ENCODE assay signal across 9 cellular contexts in genomic region chr16:4664538-4665418, GRCh38. TPM values are rescaled to one million over a fixed set of nuclear protein-coding genes. Genes with fewer than 3 reads are reported as not detected.
A peak's percentile ranks its signal among the peaks of the same experiment; 100 is the strongest.
DNase-seq lines count a peak whose midpoint lies in the region; ATAC-seq lines count a peak whose summit lies in the region.
"Had no signal": no experiment of that assay in that cellular context is flagged by ENCODE, and none has a peak within 500 bp of the region (broad histone marks: within the 10 kb centered on the region; RNA-seq: fewer than 3 reads in every experiment).

No MANE protein-coding gene starts in this region.

- H3K4me3 Mint-ChIP-seq in activated naive CD8-positive, alpha-beta T cell treated with anti-CD3 and anti-CD28 coated beads for 36 hours, result peak overlapping the region; percentile 67
- H3K4me3 Mint-ChIP-seq in naive thymus-derived CD8-positive, alpha-beta T cell, result peak overlapping the region; percentile 65 to 87 (median 79)

- no peaks in the 10 kb centered on the region for H3K9me3 Mint-ChIP-seq in activated naive CD8-positive, alpha-beta T cell treated with anti-CD3 and anti-CD28 coated beads for 36 hours
- H3K9me3 Mint-ChIP-seq in naive thymus-derived CD8-positive, alpha-beta T cell, result no peaks in the 10 kb centered on the region

- peaks cover 45% of the 10 kb centered on the region for H3K4me1 Mint-ChIP-seq in activated naive CD8-positive, alpha-beta T cell treated with anti-CD3 and anti-CD28 coated beads for 36 hours
- H3K4me1 Mint-ChIP-seq in naive thymus-derived CD8-positive, alpha-beta T cell, result peaks cover 19 to 75% (median 58%) of the 10 kb centered on the region in 4 donors

- H3K27me3 Mint-ChIP-seq in activated naive CD8-positive, alpha-beta T cell treated with anti-CD3 and anti-CD28 coated beads for 36 hours, result no peaks in the 10 kb centered on the region
- no peaks in the 10 kb centered on the region for H3K27me3 Mint-ChIP-seq in naive thymus-derived CD8-positive, alpha-beta T cell

- peaks cover 20% of the 10 kb centered on the region for H3K36me3 Mint-ChIP-seq in activated naive CD8-positive, alpha-beta T cell treated with anti-CD3 and anti-CD28 coated beads for 36 hours
- H3K36me3 Mint-ChIP-seq in naive thymus-derived CD8-positive, alpha-beta T cell, result peaks cover 0 to 12% (median 0%) of the 10 kb centered on the region in 3 donors

- peak overlapping the region; percentile 88 for H3K27ac Mint-ChIP-seq in activated naive CD8-positive, alpha-beta T cell treated with anti-CD3 and anti-CD28 coated beads for 36 hours
- H3K27ac Mint-ChIP-seq in naive thymus-derived CD8-positive, alpha-beta T cell, result peak overlapping the region; percentile 90 to 99 (median 97)

- peak; percentile 67 to 71 for ATAC-seq in naive thymus-derived CD8-positive, alpha-beta T cell
- ATAC-seq in GM18870 (IDR thresholded peaks at IDR 0.05; ENCODE audit: unreplicated experiment) (no peak), GM21737 (IDR thresholded peaks at IDR 0.05; ENCODE audit: unreplicated experiment) (no peak), HG03378 (IDR thresholded peaks at IDR 0.05; ENCODE audit: unreplicated experiment) (no peak)
- ATAC-seq: body of pancreas had no signal

- peak; percentile 56 for DNase-seq in GM19240 (ENCODE audit: insufficient read length, low spot score)
- DNase-seq in T follicular helper cell (ENCODE audit: low read depth), result peak; percentile 29
- peak; percentile 64 for DNase-seq in activated naive CD8-positive, alpha-beta T cell treated with anti-CD3 and anti-CD28 coated beads for 36 hours
- peak; percentile 41 to 77 (median 54) for DNase-seq in naive thymus-derived CD8-positive, alpha-beta T cell
- DNase-seq in iPS-NIHi7 (ENCODE audit: extremely low spot score), result no peak

- POLR2A ChIA-PET in naive thymus-derived CD8-positive, alpha-beta T cell (lab: Charles Lee), result interaction anchor here (0.6 to 3.1 kb wide), 14 partner anchors 12 to 135 kb away, joined by 3 to 15 read pairs (median 4); partner anchors contain the start of genes ANKS3, DNAAF8, NUDT16L1 and UBALD1

RNA-seq across cellular contexts. Expression of gene NUDT16L1, which starts 28.6 kb away (rescaled TPM):
- total RNA-seq in activated naive CD8-positive, alpha-beta T cell treated with anti-CD3 and anti-CD28 coated beads for 36 hours, result 10 to 100 TPM; 26.5 to 29.1 TPM
- total RNA-seq in naive thymus-derived CD8-positive, alpha-beta T cell, result 10 to 100 TPM; 56.7 to 59.3 TPM
- polyA plus RNA-seq in naive thymus-derived CD8-positive, alpha-beta T cell, result 100 to 1,000 TPM in 2 of 3 donors, 10 to 100 TPM in 1; 90.0 to 131 (median 119) TPM

RNA-seq across cellular contexts. Expression of gene MGRN1, which starts 40.2 kb away (rescaled TPM):
- 10 to 100 TPM; 63.7 to 64.3 TPM for total RNA-seq in activated naive CD8-positive, alpha-beta T cell treated with anti-CD3 and anti-CD28 coated beads for 36 hours
- total RNA-seq in naive thymus-derived CD8-positive, alpha-beta T cell, result 10 to 100 TPM; 66.4 to 70.5 TPM
- 1 to 10 TPM; 4.5 to 5.8 (median 5.6) TPM for polyA plus RNA-seq in naive thymus-derived CD8-positive, alpha-beta T cell

RNA-seq across cellular contexts. Expression of gene UBALD1, which starts 50.1 kb away (rescaled TPM):
- 10 to 100 TPM; 21.3 to 25.4 TPM for total RNA-seq in activated naive CD8-positive, alpha-beta T cell treated with anti-CD3 and anti-CD28 coated beads for 36 hours
- 10 to 100 TPM; 26.0 to 27.4 TPM for total RNA-seq in naive thymus-derived CD8-positive, alpha-beta T cell
- 1 to 10 TPM; 2.5 to 3.9 (median 2.7) TPM for polyA plus RNA-seq in naive thymus-derived CD8-positive, alpha-beta T cell

Comparison
In these comparisons a context has a peak if more than half of its experiments do, and no peak if none do; other contexts are left out.
1. ATAC-seq: peak in naive thymus-derived CD8-positive, alpha-beta T cell (2 of 2); none in GM18870 (single experiment), GM21737 (single experiment) and HG03378 (single experiment).